8 cellular contexts compared by ENCODE assay signal in genomic region chrX:80173261-80173660, GRCh38.
"Had no signal": no experiment of that assay in that cellular context is flagged by ENCODE, and none has a peak within 500 bp of the region (broad histone marks: within the 10 kb centered on the region; RNA-seq: fewer than 3 reads in every experiment).

No MANE protein-coding gene starts in this region.

- H3K4me2 ChIP-seq: GM23338 had no signal

- H2AFZ ChIP-seq: GM23338 had no signal

- FAIRE-seq: H1, H54, HTR-8/SVneo, K562 had no signal

- ATAC-seq: GM23338, K562 had no signal

- DNase-seq: H9, HCEC 1CT, IMR-90 had no signal

- H3K4me3 ChIP-seq: GM23338, K562 had no signal
